ENCODE assay signal across 8 cellular contexts in the genomic region with DNA sequence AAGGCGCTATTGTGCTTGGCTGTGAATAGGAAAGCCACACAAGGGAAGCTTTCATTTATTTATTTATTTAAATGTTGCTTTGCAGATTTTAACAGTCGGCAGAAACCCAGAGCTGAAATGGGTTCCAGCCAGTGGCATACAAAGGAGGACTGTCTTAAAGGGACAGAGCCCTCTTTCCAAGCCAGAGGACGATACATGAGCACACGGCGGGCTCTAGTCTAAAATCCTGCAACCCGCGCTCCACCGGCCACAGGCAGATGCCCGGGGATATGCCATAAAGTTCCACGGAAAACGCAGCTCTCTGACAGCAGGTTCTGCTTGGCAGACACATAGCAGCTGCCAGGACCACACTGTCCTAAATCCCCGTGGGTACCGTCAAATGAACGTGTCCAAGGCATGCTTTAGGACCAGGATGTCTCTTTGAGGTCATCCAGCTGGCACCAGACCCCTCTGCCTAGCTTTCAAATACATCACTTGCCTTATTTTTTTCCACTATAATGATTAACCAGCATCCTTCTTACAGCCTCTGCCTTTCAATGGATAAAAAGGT.
DNase-seq lines count a peak whose midpoint lies in the region; ATAC-seq and TF ChIP-seq lines count a peak whose summit lies in the region.

No MANE protein-coding gene starts in this region.

- no peak for TF ChIP-seq CTCF in AG10803 (conservative IDR thresholded peaks at IDR 0.05; ENCODE audit: low read length)
- TF ChIP-seq CTCF in fibroblast of pulmonary artery (IDR thresholded peaks at IDR 0.05; ENCODE audit: low read length, missing control alignments): no peak
- no peak for TF ChIP-seq CTCF in omental fat pad (IDR thresholded peaks at IDR 0.05)

- H3K4me3 ChIP-seq in AG10803 (ENCODE audit: low read length) (peak overlapping the region; percentile 57), fibroblast of pulmonary artery (replicated peaks; ENCODE audit: low read depth, low read length) (peak overlapping the region; percentile 47)

- ATAC-seq in omental fat pad (ENCODE audit: low FRiP score) (peak; percentile 17), HG02623 (IDR thresholded peaks at IDR 0.05; ENCODE audit: unreplicated experiment) (no peak), HG02798 (IDR thresholded peaks at IDR 0.05; ENCODE audit: poor library complexity, unreplicated experiment) (no peak)

- DNase-seq in AG10803 (ENCODE audit: low read depth) (peak; percentile 49), HCEC 1CT (peak; percentile 18), SW480 (ENCODE audit: low spot score) (peak; percentile 87), fibroblast of pulmonary artery (ENCODE audit: low read depth) (peak; percentile 53), omental fat pad (ENCODE audit: low spot score) (no peak), SKM-1 (lab: John Stamatoyannopoulos, UW; ENCODE audit: unreplicated experiment) (no peak)

Comparison
In these comparisons a context has a peak if more than half of its experiments do, and no peak if none do; other contexts are left out.
1. DNase-seq: peak in AG10803 (single experiment), HCEC 1CT (single experiment), SW480 (single experiment) and fibroblast of pulmonary artery (single experiment); none in omental fat pad (single experiment) and SKM-1 (single experiment).